ENCODE assay signal across 1 cellular context in the genomic region with DNA sequence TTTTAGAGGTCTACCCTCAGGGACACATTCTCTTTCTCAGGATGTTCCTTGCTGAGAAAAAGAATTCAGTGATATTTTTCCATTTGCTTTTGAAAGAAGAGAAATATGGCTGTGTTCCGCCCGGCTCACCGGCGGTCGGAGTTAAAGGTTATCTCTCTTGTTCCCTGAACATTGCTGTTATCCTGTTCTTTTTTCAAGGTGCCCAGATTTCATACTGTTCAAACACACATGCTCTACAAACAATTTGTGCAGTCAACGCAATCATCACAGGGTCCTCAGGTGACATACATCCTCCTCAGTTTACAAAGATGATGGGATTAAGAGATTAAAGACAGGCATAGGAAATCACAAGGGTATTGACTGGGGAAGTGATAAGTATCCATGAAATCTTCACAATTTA. TPM values are rescaled to one million over a fixed set of nuclear protein-coding genes. Genes with fewer than 3 reads are reported as not detected.
"Had no signal": no experiment of that assay in that cellular context is flagged by ENCODE, and none has a peak within 500 bp of the region (broad histone marks: within the 10 kb centered on the region; RNA-seq: fewer than 3 reads in every experiment).

No MANE protein-coding gene starts in this region.

RNA-seq across cellular contexts. Expression of a gene that starts 40.5 kb away (rescaled TPM):
- total RNA-seq: ascending aorta had no signal
